1 cellular context compared by ENCODE assay signal in genomic region chr4:158777423-158777822, GRCh38.
TF ChIP-seq lines count a peak whose summit lies in the region.

No MANE protein-coding gene starts in this region.

TF ChIP-seq in HepG2, 621 proteins besides CTCF, POLR2A, EP300 and RAD21 (continues in another document):
- TF ChIP-seq ELF3 (CRISPR knock-in tag; IDR thresholded peaks at IDR 0.05) (peak; percentile 22; the same call in 1 of the 2 replicates), SAP130 (CRISPR knock-in tag; IDR thresholded peaks at IDR 0.05; ENCODE audit: low read depth) (peak; percentile 43; the same call in 1 of the 2 replicates), ATF7 (IDR thresholded peaks at IDR 0.05) (no peak), ATF7 (CRISPR knock-in tag; IDR thresholded peaks at IDR 0.05) (no peak), CEBPG (CRISPR knock-in tag; IDR thresholded peaks at IDR 0.05) (peak; percentile 41), HIVEP1 (CRISPR knock-in tag; IDR thresholded peaks at IDR 0.05) (no peak), HOMEZ (CRISPR knock-in tag; IDR thresholded peaks at IDR 0.05; ENCODE audit: low read depth) (peak; percentile 78; the same call in 1 of the 2 replicates), IRF2 (CRISPR knock-in tag; IDR thresholded peaks at IDR 0.05) (no peak), CHCHD3 (CRISPR knock-in tag; IDR thresholded peaks at IDR 0.05) (no peak), RAD51 (IDR thresholded peaks at IDR 0.05; ENCODE audit: borderline replicate concordance) (no peak), CC2D1A (CRISPR knock-in tag; IDR thresholded peaks at IDR 0.05) (no peak), ZSCAN31 (CRISPR knock-in tag; IDR thresholded peaks at IDR 0.05; ENCODE audit: low read depth) (no peak), HOXA9 (CRISPR knock-in tag; IDR thresholded peaks at IDR 0.05; ENCODE audit: borderline replicate concordance) (no peak), FLYWCH1 (CRISPR knock-in tag; IDR thresholded peaks at IDR 0.05) (no peak), ZSCAN20 (CRISPR knock-in tag; IDR thresholded peaks at IDR 0.05; ENCODE audit: borderline replicate concordance) (no peak), PITX1 (CRISPR knock-in tag; IDR thresholded peaks at IDR 0.05) (no peak), FOXA1 (IDR thresholded peaks at IDR 0.05) (no peak), FOXA1 (CRISPR knock-in tag; IDR thresholded peaks at IDR 0.05) (peak; percentile 61; the same call in 1 of the 2 replicates), FOSL2 (CRISPR knock-in tag; IDR thresholded peaks at IDR 0.05) (peak; percentile 34; the same call in 1 of the 2 replicates), ZMYM3 (CRISPR knock-in tag; IDR thresholded peaks at IDR 0.05) (0 out of 2 replicates have a peak, but pooled peaks have one; percentile 28), BHLHE40 (IDR thresholded peaks at IDR 0.05; ENCODE audit: low read length) (no peak), SALL1 (CRISPR knock-in tag; IDR thresholded peaks at IDR 0.05) (peak; percentile 78), GATAD2A (CRISPR knock-in tag; IDR thresholded peaks at IDR 0.05) (peak; percentile 83), EED (CRISPR knock-in tag; IDR thresholded peaks at IDR 0.05) (no peak), ZBTB10 (CRISPR knock-in tag; IDR thresholded peaks at IDR 0.05; ENCODE audit: borderline replicate concordance) (no peak), ZNF546 (CRISPR knock-in tag; conservative IDR thresholded peaks at IDR 0.05) (no peak), ZNF687 (CRISPR knock-in tag; IDR thresholded peaks at IDR 0.05) (peak; percentile 44), SRY (CRISPR knock-in tag; IDR thresholded peaks at IDR 0.05) (no peak), PHB2 (IDR thresholded peaks at IDR 0.05; ENCODE audit: partially characterized antibody) (no peak), ZMYM4 (CRISPR knock-in tag; IDR thresholded peaks at IDR 0.05) (peak; percentile 78), ZNF644 (CRISPR knock-in tag; IDR thresholded peaks at IDR 0.05; ENCODE audit: low read depth) (peak; percentile 85), KAT8 (CRISPR knock-in tag; IDR thresholded peaks at IDR 0.05) (0 out of 2 replicates have a peak, but pooled peaks have one; percentile 29), ZNF660 (CRISPR knock-in tag; IDR thresholded peaks at IDR 0.05; ENCODE audit: borderline replicate concordance, low read depth) (no peak), NRL (CRISPR knock-in tag; IDR thresholded peaks at IDR 0.05; ENCODE audit: borderline replicate concordance) (no peak), RFXAP (CRISPR knock-in tag; IDR thresholded peaks at IDR 0.05; ENCODE audit: borderline replicate concordance) (0 out of 2 replicates have a peak, but pooled peaks have one; percentile 55), HDAC2 (CRISPR knock-in tag; IDR thresholded peaks at IDR 0.05) (peak; percentile 49; the same call in 1 of the 2 replicates), SNAPC2 (CRISPR knock-in tag; IDR thresholded peaks at IDR 0.05) (no peak), POGZ (CRISPR knock-in tag; IDR thresholded peaks at IDR 0.05) (peak; percentile 92), RARA (CRISPR knock-in tag; IDR thresholded peaks at IDR 0.05) (peak; percentile 22; the same call in 1 of the 2 replicates), HOXA3 (CRISPR knock-in tag; IDR thresholded peaks at IDR 0.05) (0 out of 2 replicates have a peak, but pooled peaks have one; percentile 32), RXRA (CRISPR knock-in tag; IDR thresholded peaks at IDR 0.05) (no peak), KDM5B (CRISPR knock-in tag; IDR thresholded peaks at IDR 0.05; ENCODE audit: borderline replicate concordance) (no peak), SP1 (IDR thresholded peaks at IDR 0.05) (no peak), SP1 (CRISPR knock-in tag; IDR thresholded peaks at IDR 0.05) (no peak), NR2F6 (IDR thresholded peaks at IDR 0.05) (no peak), NR2F6 (CRISPR knock-in tag; IDR thresholded peaks at IDR 0.05) (peak; percentile 38; the same call in 1 of the 2 replicates), MED13 (CRISPR knock-in tag; IDR thresholded peaks at IDR 0.05) (no peak)
- TF ChIP-seq, protein P1, sequence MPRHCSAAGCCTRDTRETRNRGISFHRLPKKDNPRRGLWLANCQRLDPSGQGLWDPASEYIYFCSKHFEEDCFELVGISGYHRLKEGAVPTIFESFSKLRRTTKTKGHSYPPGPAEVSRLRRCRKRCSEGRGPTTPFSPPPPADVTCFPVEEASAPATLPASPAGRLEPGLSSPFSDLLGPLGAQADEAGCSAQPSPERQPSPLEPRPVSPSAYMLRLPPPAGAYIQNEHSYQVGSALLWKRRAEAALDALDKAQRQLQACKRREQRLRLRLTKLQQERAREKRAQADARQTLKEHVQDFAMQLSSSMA (CRISPR knock-in tag; IDR thresholded peaks at IDR 0.05), result no peak
- TF ChIP-seq, protein P2, sequence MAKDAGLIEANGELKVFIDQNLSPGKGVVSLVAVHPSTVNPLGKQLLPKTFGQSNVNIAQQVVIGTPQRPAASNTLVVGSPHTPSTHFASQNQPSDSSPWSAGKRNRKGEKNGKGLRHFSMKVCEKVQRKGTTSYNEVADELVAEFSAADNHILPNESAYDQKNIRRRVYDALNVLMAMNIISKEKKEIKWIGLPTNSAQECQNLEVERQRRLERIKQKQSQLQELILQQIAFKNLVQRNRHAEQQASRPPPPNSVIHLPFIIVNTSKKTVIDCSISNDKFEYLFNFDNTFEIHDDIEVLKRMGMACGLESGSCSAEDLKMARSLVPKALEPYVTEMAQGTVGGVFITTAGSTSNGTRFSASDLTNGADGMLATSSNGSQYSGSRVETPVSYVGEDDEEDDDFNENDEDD (CRISPR knock-in tag; IDR thresholded peaks at IDR 0.05; ENCODE audit: borderline replicate concordance), result no peak
- TF ChIP-seq, protein P3, sequence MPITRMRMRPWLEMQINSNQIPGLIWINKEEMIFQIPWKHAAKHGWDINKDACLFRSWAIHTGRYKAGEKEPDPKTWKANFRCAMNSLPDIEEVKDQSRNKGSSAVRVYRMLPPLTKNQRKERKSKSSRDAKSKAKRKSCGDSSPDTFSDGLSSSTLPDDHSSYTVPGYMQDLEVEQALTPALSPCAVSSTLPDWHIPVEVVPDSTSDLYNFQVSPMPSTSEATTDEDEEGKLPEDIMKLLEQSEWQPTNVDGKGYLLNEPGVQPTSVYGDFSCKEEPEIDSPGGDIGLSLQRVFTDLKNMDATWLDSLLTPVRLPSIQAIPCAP (CRISPR knock-in tag; IDR thresholded peaks at IDR 0.05; ENCODE audit: low read depth), result no peak
- TF ChIP-seq, protein P4, sequence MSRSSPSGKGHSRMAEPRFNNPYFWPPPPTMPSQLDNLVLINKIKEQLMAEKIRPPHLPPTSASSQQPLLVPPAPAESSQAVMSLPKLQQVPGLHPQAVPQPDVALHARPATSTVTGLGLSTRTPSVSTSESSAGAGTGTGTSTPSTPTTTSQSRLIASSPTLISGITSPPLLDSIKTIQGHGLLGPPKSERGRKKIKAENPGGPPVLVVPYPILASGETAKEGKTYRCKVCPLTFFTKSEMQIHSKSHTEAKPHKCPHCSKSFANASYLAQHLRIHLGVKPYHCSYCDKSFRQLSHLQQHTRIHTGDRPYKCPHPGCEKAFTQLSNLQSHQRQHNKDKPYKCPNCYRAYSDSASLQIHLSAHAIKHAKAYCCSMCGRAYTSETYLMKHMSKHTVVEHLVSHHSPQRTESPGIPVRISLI (CRISPR knock-in tag; IDR thresholded peaks at IDR 0.05; ENCODE audit: borderline replicate concordance), result no peak
- TF ChIP-seq, protein P5, sequence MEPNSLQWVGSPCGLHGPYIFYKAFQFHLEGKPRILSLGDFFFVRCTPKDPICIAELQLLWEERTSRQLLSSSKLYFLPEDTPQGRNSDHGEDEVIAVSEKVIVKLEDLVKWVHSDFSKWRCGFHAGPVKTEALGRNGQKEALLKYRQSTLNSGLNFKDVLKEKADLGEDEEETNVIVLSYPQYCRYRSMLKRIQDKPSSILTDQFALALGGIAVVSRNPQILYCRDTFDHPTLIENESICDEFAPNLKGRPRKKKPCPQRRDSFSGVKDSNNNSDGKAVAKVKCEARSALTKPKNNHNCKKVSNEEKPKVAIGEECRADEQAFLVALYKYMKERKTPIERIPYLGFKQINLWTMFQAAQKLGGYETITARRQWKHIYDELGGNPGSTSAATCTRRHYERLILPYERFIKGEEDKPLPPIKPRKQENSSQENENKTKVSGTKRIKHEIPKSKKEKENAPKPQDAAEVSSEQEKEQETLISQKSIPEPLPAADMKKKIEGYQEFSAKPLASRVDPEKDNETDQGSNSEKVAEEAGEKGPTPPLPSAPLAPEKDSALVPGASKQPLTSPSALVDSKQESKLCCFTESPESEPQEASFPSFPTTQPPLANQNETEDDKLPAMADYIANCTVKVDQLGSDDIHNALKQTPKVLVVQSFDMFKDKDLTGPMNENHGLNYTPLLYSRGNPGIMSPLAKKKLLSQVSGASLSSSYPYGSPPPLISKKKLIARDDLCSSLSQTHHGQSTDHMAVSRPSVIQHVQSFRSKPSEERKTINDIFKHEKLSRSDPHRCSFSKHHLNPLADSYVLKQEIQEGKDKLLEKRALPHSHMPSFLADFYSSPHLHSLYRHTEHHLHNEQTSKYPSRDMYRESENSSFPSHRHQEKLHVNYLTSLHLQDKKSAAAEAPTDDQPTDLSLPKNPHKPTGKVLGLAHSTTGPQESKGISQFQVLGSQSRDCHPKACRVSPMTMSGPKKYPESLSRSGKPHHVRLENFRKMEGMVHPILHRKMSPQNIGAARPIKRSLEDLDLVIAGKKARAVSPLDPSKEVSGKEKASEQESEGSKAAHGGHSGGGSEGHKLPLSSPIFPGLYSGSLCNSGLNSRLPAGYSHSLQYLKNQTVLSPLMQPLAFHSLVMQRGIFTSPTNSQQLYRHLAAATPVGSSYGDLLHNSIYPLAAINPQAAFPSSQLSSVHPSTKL (CRISPR knock-in tag; IDR thresholded peaks at IDR 0.05), result peak; percentile 71
- TF ChIP-seq, protein P6, sequence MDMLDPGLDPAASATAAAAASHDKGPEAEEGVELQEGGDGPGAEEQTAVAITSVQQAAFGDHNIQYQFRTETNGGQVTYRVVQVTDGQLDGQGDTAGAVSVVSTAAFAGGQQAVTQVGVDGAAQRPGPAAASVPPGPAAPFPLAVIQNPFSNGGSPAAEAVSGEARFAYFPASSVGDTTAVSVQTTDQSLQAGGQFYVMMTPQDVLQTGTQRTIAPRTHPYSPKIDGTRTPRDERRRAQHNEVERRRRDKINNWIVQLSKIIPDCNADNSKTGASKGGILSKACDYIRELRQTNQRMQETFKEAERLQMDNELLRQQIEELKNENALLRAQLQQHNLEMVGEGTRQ (IDR thresholded peaks at IDR 0.05; ENCODE audit: low read depth, low read length), result no peak
- TF ChIP-seq, protein P6 (CRISPR knock-in tag; IDR thresholded peaks at IDR 0.05; ENCODE audit: borderline replicate concordance), result no peak
